7 cellular contexts compared by ENCODE assay signal in genomic region chr2:111472844-111473403, GRCh38.
DNase-seq lines count a peak whose midpoint lies in the region; ATAC-seq lines count a peak whose summit lies in the region.
"Not testable (repeated sequence)": the region's sequence is repeated elsewhere in the genome, so short reads cannot be mapped to it uniquely, and the experiment has no call there.

No MANE protein-coding gene starts in this region.

- H2BK12ac ChIP-seq in mesenchymal stem cell (ENCODE audit: low read length in 2 of 2), result peak overlapping the region in 1 of 2 experiments; percentile 54

- not testable (repeated sequence) for H2BK15ac ChIP-seq in mesenchymal stem cell (ENCODE audit: low read depth, poor library complexity, severe bottlenecking)

- not testable (repeated sequence) for H3K36me3 ChIP-seq in GM23248 (ENCODE audit: low read depth); mesenchymal stem cell (ENCODE audit: control insufficient read depth in 1 of 2, insufficient read depth in 2 of 2, low read depth in 1 of 2, low read length in 2 of 2)

- not testable (repeated sequence) for H2BK5ac ChIP-seq in mesenchymal stem cell (ENCODE audit: low read depth, low read length, poor library complexity, severe bottlenecking)

- not testable (repeated sequence) for H3K27me3 ChIP-seq in GM23248 (replicated peaks; ENCODE audit: insufficient read depth); mesenchymal stem cell (ENCODE audit: control insufficient read depth in 1 of 2, insufficient read depth in 1 of 2, low read length in 2 of 2)

- not testable (repeated sequence) for H2AK5ac ChIP-seq in mesenchymal stem cell (ENCODE audit: low read length, severe bottlenecking)

- not testable (repeated sequence) for H3K27me3 Mint-ChIP-seq in activated CD4-positive, alpha-beta T cell treated with anti-CD3 and anti-CD28 coated beads, Interleukin-2, amount 10 ng/mL, durations not matched to agents 24 days and 14 days; activated T-helper 2 cell treated with anti-CD3 and anti-CD28 coated beads, Interferon-gamma antibody, Interleukin-2, Interleukin-4, amounts not matched to agents 10 μg/mL and 5 μg/mL and 100 μg/mL, durations not matched to agents 14 hours and 24 hours and 36 hours (ENCODE audit: low read depth); effector memory CD8-positive, alpha-beta T cell

- H3K4me2 ChIP-seq in GM23248 (ENCODE audit: unreplicated experiment); mesenchymal stem cell (ENCODE audit: low read length, poor library complexity, severe bottlenecking): not testable (repeated sequence)

- not testable (repeated sequence) for H3K9me2 ChIP-seq in GM23248 (ENCODE audit: insufficient read depth)

- in situ Hi-C loops in GM23248 (cut with MboI), result not testable (repeated sequence)

- peaks cover 86% of the 10 kb centered on the region for H3K79me2 ChIP-seq in GM23248 (ENCODE audit: insufficient read depth)

- peaks cover 22% of the 10 kb centered on the region for H3K4me1 Mint-ChIP-seq in activated CD4-positive, alpha-beta T cell treated with anti-CD3 and anti-CD28 coated beads, Interleukin-2, amount 10 ng/mL, durations not matched to agents 24 days and 14 days
- peaks cover 16% of the 10 kb centered on the region for H3K4me1 Mint-ChIP-seq in activated T-helper 2 cell treated with anti-CD3 and anti-CD28 coated beads, Interferon-gamma antibody, Interleukin-2, Interleukin-4, amounts not matched to agents 10 μg/mL and 5 μg/mL and 100 μg/mL, durations not matched to agents 14 hours and 24 hours and 36 hours (ENCODE audit: low read depth)
- H3K4me1 Mint-ChIP-seq in effector memory CD8-positive, alpha-beta T cell (ENCODE audit: low read depth in 2 of 2), result not testable (repeated sequence)
- H3K4me1 Mint-ChIP-seq in stimulated activated effector memory CD8-positive, alpha-beta T cell treated with anti-CD3 and anti-CD28 coated beads, Interleukin-12 subunit alpha, Interleukin-12 subunit beta, amount 100 ng/mL, for 72 hours, result peaks cover 15% of the 10 kb centered on the region

- H4K91ac ChIP-seq in mesenchymal stem cell (ENCODE audit: low read length), result not testable (repeated sequence)

- peak overlapping the region; percentile 87 for H3K27ac Mint-ChIP-seq in activated CD4-positive, alpha-beta T cell treated with anti-CD3 and anti-CD28 coated beads, Interleukin-2, amount 10 ng/mL, durations not matched to agents 24 days and 14 days
- H3K27ac Mint-ChIP-seq in activated T-helper 2 cell treated with anti-CD3 and anti-CD28 coated beads, Interferon-gamma antibody, Interleukin-2, Interleukin-4, amounts not matched to agents 10 μg/mL and 5 μg/mL and 100 μg/mL, durations not matched to agents 14 hours and 24 hours and 36 hours, result peak overlapping the region; percentile 79
- H3K27ac Mint-ChIP-seq in effector memory CD8-positive, alpha-beta T cell, result peak overlapping the region in 1 of 2 donors; percentile 46
- H3K27ac Mint-ChIP-seq in stimulated activated effector memory CD8-positive, alpha-beta T cell treated with anti-CD3 and anti-CD28 coated beads, Interleukin-12 subunit alpha, Interleukin-12 subunit beta, amount 100 ng/mL, for 72 hours, result not testable (repeated sequence)

- not testable (repeated sequence) for H3K9me3 ChIP-seq in GM23248 (ENCODE audit: low read depth); mesenchymal stem cell (ENCODE audit: control insufficient read depth, low read length)

- H3K9me3 Mint-ChIP-seq in activated CD4-positive, alpha-beta T cell treated with anti-CD3 and anti-CD28 coated beads, Interleukin-2, amount 10 ng/mL, durations not matched to agents 24 days and 14 days; activated T-helper 2 cell treated with anti-CD3 and anti-CD28 coated beads, Interferon-gamma antibody, Interleukin-2, Interleukin-4, amounts not matched to agents 10 μg/mL and 5 μg/mL and 100 μg/mL, durations not matched to agents 14 hours and 24 hours and 36 hours; effector memory CD8-positive, alpha-beta T cell; stimulated activated effector memory CD8-positive, alpha-beta T cell treated with anti-CD3 and anti-CD28 coated beads, Interleukin-12 subunit alpha, Interleukin-12 subunit beta, amount 100 ng/mL, for 72 hours: not testable (repeated sequence)

- peak overlapping the region; percentile 46; the same call in 1 of the 2 replicates for H3K27ac ChIP-seq in GM23248
- H3K27ac ChIP-seq in mesenchymal stem cell (ENCODE audit: low read length, poor library complexity, severe bottlenecking), result not testable (repeated sequence)

- peak; percentile 13 for DNase-seq in GM23248
- DNase-seq in RPMI8226, result peak; percentile 52
- not testable (repeated sequence) for DNase-seq in activated CD4-positive, alpha-beta T cell treated with anti-CD3 and anti-CD28 coated beads, Interleukin-2, amount 10 ng/mL, durations not matched to agents 24 days and 14 days; activated T-helper 2 cell treated with anti-CD3 and anti-CD28 coated beads, Interferon-gamma antibody, Interleukin-2, Interleukin-4, amounts not matched to agents 10 μg/mL and 5 μg/mL and 100 μg/mL, durations not matched to agents 14 hours and 24 hours and 36 hours (ENCODE audit: low spot score); effector memory CD8-positive, alpha-beta T cell; mesenchymal stem cell; stimulated activated effector memory CD8-positive, alpha-beta T cell treated with anti-CD3 and anti-CD28 coated beads, Interleukin-12 subunit alpha, Interleukin-12 subunit beta, amount 100 ng/mL, for 72 hours (ENCODE audit: low spot score in 2 of 2)

- H3K14ac ChIP-seq in mesenchymal stem cell (ENCODE audit: low read length in 2 of 2), result not testable (repeated sequence)

- WGBS in GM23248 (ENCODE audit: low coverage in 1 of 2, low lambda C conversion rate in 2 of 2, missing lambda C conversion rate in 2 of 2), 2 experiments, result 86% methylated on average over 7 of the region's 7 CpGs
- 93% methylated on average over 4 of the region's 7 CpGs for WGBS in mesenchymal stem cell

- H3K23ac ChIP-seq in mesenchymal stem cell (ENCODE audit: low read length in 2 of 2), result not testable (repeated sequence)

- ATAC-seq in effector memory CD8-positive, alpha-beta T cell (replicated peaks), result peak; percentile 58
- ATAC-seq in stimulated activated effector memory CD8-positive, alpha-beta T cell treated with anti-CD3 and anti-CD28 coated beads, Interleukin-12 subunit alpha, Interleukin-12 subunit beta, amount 100 ng/mL, for 72 hours, result peak; percentile 68

- intact Hi-C loops in activated CD4-positive, alpha-beta T cell treated with anti-CD3 and anti-CD28 coated beads, Interleukin-2, amount 10 ng/mL, durations not matched to agents 24 days and 14 days (cut with micrococcal nuclease), result loop anchor here (10.0 kb wide), 1 partner anchor 358 kb away; no protein-coding TSS in a partner anchor
- intact Hi-C loops in activated T-helper 2 cell treated with anti-CD3 and anti-CD28 coated beads, Interferon-gamma antibody, Interleukin-2, Interleukin-4, amounts not matched to agents 10 μg/mL and 5 μg/mL and 100 μg/mL, durations not matched to agents 14 hours and 24 hours and 36 hours (cut with micrococcal nuclease), result not testable (repeated sequence)

- not testable (repeated sequence) for H3K79me1 ChIP-seq in mesenchymal stem cell (replicated peaks; ENCODE audit: low read length, poor library complexity, severe bottlenecking)

- not testable (repeated sequence) for H3K4me3 ChIP-seq in GM23248; mesenchymal stem cell (ENCODE audit: insufficient read depth in 1 of 2, low read depth in 1 of 2, low read length in 2 of 2)

- H4K8ac ChIP-seq in mesenchymal stem cell (ENCODE audit: low read length), result not testable (repeated sequence)

- H3K4me1 ChIP-seq in GM23248 (ENCODE audit: insufficient read depth), result peaks cover 15% of the 10 kb centered on the region
- H3K4me1 ChIP-seq in mesenchymal stem cell (ENCODE audit: control insufficient read depth, insufficient read depth, low read depth, low read length), result not testable (repeated sequence)

- H2BK120ac ChIP-seq in mesenchymal stem cell (ENCODE audit: low read depth, low read length), result not testable (repeated sequence)

- not testable (repeated sequence) for H4K20me1 ChIP-seq in GM23248 (ENCODE audit: insufficient read depth)

- H3F3A ChIP-seq in GM23248 (ENCODE audit: insufficient read depth), result peaks cover 15% of the 10 kb centered on the region

- peaks cover 23% of the 10 kb centered on the region for H3K36me3 Mint-ChIP-seq in activated CD4-positive, alpha-beta T cell treated with anti-CD3 and anti-CD28 coated beads, Interleukin-2, amount 10 ng/mL, durations not matched to agents 24 days and 14 days (ENCODE audit: low read depth)
- peaks cover 22% of the 10 kb centered on the region for H3K36me3 Mint-ChIP-seq in activated T-helper 2 cell treated with anti-CD3 and anti-CD28 coated beads, Interferon-gamma antibody, Interleukin-2, Interleukin-4, amounts not matched to agents 10 μg/mL and 5 μg/mL and 100 μg/mL, durations not matched to agents 14 hours and 24 hours and 36 hours (ENCODE audit: low read depth)
- not testable (repeated sequence) for H3K36me3 Mint-ChIP-seq in effector memory CD8-positive, alpha-beta T cell (ENCODE audit: insufficient read depth)
- H3K36me3 Mint-ChIP-seq in stimulated activated effector memory CD8-positive, alpha-beta T cell treated with anti-CD3 and anti-CD28 coated beads, Interleukin-12 subunit alpha, Interleukin-12 subunit beta, amount 100 ng/mL, for 72 hours, result peaks cover 11% of the 10 kb centered on the region

- H3K18ac ChIP-seq in mesenchymal stem cell (ENCODE audit: low read depth in 1 of 2, low read length in 2 of 2), result not testable (repeated sequence)

- H2AFZ ChIP-seq in GM23248; mesenchymal stem cell (ENCODE audit: low read depth, low read length): not testable (repeated sequence)

- not testable (repeated sequence) for H3K4ac ChIP-seq in mesenchymal stem cell (ENCODE audit: low read depth in 1 of 2, low read length in 2 of 2)

- H3K9ac ChIP-seq in GM23248, result not testable (repeated sequence)
- peak overlapping the region; percentile 57 for H3K9ac ChIP-seq in mesenchymal stem cell (ENCODE audit: low read length)

- H3K4me3 Mint-ChIP-seq in activated CD4-positive, alpha-beta T cell treated with anti-CD3 and anti-CD28 coated beads, Interleukin-2, amount 10 ng/mL, durations not matched to agents 24 days and 14 days, result peak overlapping the region; percentile 15
- not testable (repeated sequence) for H3K4me3 Mint-ChIP-seq in activated T-helper 2 cell treated with anti-CD3 and anti-CD28 coated beads, Interferon-gamma antibody, Interleukin-2, Interleukin-4, amounts not matched to agents 10 μg/mL and 5 μg/mL and 100 μg/mL, durations not matched to agents 14 hours and 24 hours and 36 hours (ENCODE audit: low read depth); effector memory CD8-positive, alpha-beta T cell; stimulated activated effector memory CD8-positive, alpha-beta T cell treated with anti-CD3 and anti-CD28 coated beads, Interleukin-12 subunit alpha, Interleukin-12 subunit beta, amount 100 ng/mL, for 72 hours
